In genomic region chr12:39755475-39755874, GRCh38 we compare ENCODE assay signal across 20 cellular contexts.
DNase-seq lines count a peak whose midpoint lies in the region; ATAC-seq, FAIRE-seq and TF ChIP-seq lines count a peak whose summit lies in the region.
"Had no signal": no experiment of that assay in that cellular context is flagged by ENCODE, and none has a peak within 500 bp of the region (broad histone marks: within the 10 kb centered on the region; RNA-seq: fewer than 3 reads in every experiment).

No MANE protein-coding gene starts in this region.

- no peak overlapping the region for H3K4ac ChIP-seq in mesendoderm (ENCODE audit: low read depth, low read length)

- FAIRE-seq in A549 (lab: Jason Lieb, UNC) (no peak), K562 (lab: Jason Lieb, UNC) (no peak), islet of Langerhans (lab: Jason Lieb, UNC) (peak; percentile 86)
- FAIRE-seq: D721Med, G401.6, GM12891 had no signal

- H4K20me1 ChIP-seq in K562 (replicated peaks; ENCODE audit: control insufficient read depth, insufficient read depth, low read length), result no peaks in the 10 kb centered on the region
- H4K20me1 ChIP-seq: BLaER1 treated with 17β-estradiol and CSF1 and Interleukin-3, amounts not matched to agents 10 nM and 100 nM had no signal

- no peak overlapping the region for H2BK5ac ChIP-seq in mesendoderm (ENCODE audit: low read length)

- H3K4me1 ChIP-seq in A549 (no peaks in the 10 kb centered on the region), HEK293 (ENCODE audit: control insufficient read depth, insufficient read depth, low read length) (no peaks in the 10 kb centered on the region), K562 (replicated peaks in 1 of 2; ENCODE audit: control insufficient read depth in 2 of 2, insufficient read depth in 2 of 2, low read length in 2 of 2) (no peaks in the 10 kb centered on the region), mesendoderm (ENCODE audit: control insufficient read depth, low read depth, low read length) (no peaks in the 10 kb centered on the region)
- H3K4me1 ChIP-seq: Caco-2 had no signal

- no peak overlapping the region for H3K23ac ChIP-seq in mesendoderm (ENCODE audit: low read length)

- H3K9me1 ChIP-seq in K562 (ENCODE audit: control insufficient read depth, insufficient read depth, low read length), result no peaks in the 10 kb centered on the region

- H2BK120ac ChIP-seq in mesendoderm (ENCODE audit: low read depth, low read length), result no peak overlapping the region

- BruUV-seq in K562 (replicated peaks; lab: Mats Ljungman, UMichigan), result no TSS peak

- POLR2A ChIA-PET in A549 (lab: Yijun Ruan, JAX), result no interaction called here
- POLR2A ChIA-PET in HEK293 (lab: Yijun Ruan, JAX), result no interaction called here
- POLR2A ChIA-PET in K562 (lab: Yijun Ruan, JAX), result no interaction called here

- H3K36me3 ChIP-seq in HEK293 (ENCODE audit: control insufficient read depth in 2 of 2, insufficient read depth in 1 of 2, low read length in 2 of 2), result no peaks in the 10 kb centered on the region
- H3K36me3 ChIP-seq in K562 (ENCODE audit: control insufficient read depth, insufficient read depth, low read length), result peaks cover 3% of the 10 kb centered on the region; the same call in 1 of the 3 replicates
- H3K36me3 ChIP-seq in mesendoderm (ENCODE audit: control insufficient read depth, insufficient read depth, low read length), result no peaks in the 10 kb centered on the region
- H3K36me3 ChIP-seq: BLaER1 treated with 17β-estradiol and CSF1 and Interleukin-3, amounts not matched to agents 10 nM and 100 nM had no signal

- H2AK5ac ChIP-seq in mesendoderm (ENCODE audit: low read length), result no peak overlapping the region

- in situ Hi-C loops in K562 (cut with MboI), result loop anchor here (25.0 kb wide), 1 partner anchor 357 kb away; the partner anchor contains the start of gene SLC2A13

- ATAC-seq in A549 (no peak), K562 (no peak), GM18861 (IDR thresholded peaks at IDR 0.05; ENCODE audit: unreplicated experiment) (no peak)
- ATAC-seq: CD8-positive, alpha-beta T cell had no signal

- no peak overlapping the region for H4K8ac ChIP-seq in mesendoderm (ENCODE audit: low read depth, low read length)

- no peak overlapping the region for H3K9ac ChIP-seq in K562 (ENCODE audit: insufficient read depth in 1 of 2, low read depth in 2 of 2, low read length in 2 of 2)
- H3K9ac ChIP-seq in mesendoderm (ENCODE audit: low read length), result no peak overlapping the region
- H3K9ac ChIP-seq: BLaER1 treated with 17β-estradiol and CSF1 and Interleukin-3, amounts not matched to agents 10 nM and 100 nM had no signal

- H3K4me2 ChIP-seq in A549 (no peak overlapping the region), K562 (ENCODE audit: insufficient read depth, low read length) (no peak overlapping the region), mesendoderm (ENCODE audit: low read length) (no peak overlapping the region)
- H3K4me2 ChIP-seq: BLaER1 treated with 17β-estradiol and CSF1 and Interleukin-3, amounts not matched to agents 10 nM and 100 nM had no signal

- H3K4me3 ChIP-seq in A549 (no peak overlapping the region), HEK293 (ENCODE audit: low read depth, low read length) (no peak overlapping the region), K562 (no peak overlapping the region), mesendoderm (ENCODE audit: low read length) (no peak overlapping the region)
- H3K4me3 ChIP-seq: BLaER1 treated with 17β-estradiol and CSF1 and Interleukin-3, amounts not matched to agents 10 nM and 100 nM had no signal

- TF ChIP-seq CTCF in A549 (IDR thresholded peaks at IDR 0.05) (no peak), HEK293 (tag by site-specific recombination; IDR thresholded peaks at IDR 0.05) (no peak), K562 (IDR thresholded peaks at IDR 0.05 in 2 of 3, conservative IDR thresholded peaks at IDR 0.05 in 1 of 3; ENCODE audit: insufficient read depth in 2 of 3, low read depth in 1 of 3, low read length in 3 of 3) (no peak)

- H3K9me3 ChIP-seq in A549 (no peaks in the 10 kb centered on the region), HEK293 (ENCODE audit: control insufficient read depth, insufficient read depth, low read depth, low read length) (no peaks in the 10 kb centered on the region), K562 (replicated peaks; ENCODE audit: control insufficient read depth, insufficient read depth, low read depth, low read length) (no peaks in the 10 kb centered on the region)
- H3K9me3 ChIP-seq: BLaER1 treated with 17β-estradiol and CSF1 and Interleukin-3, amounts not matched to agents 10 nM and 100 nM; Caco-2 had no signal

- H3K79me1 ChIP-seq in mesendoderm (ENCODE audit: low read length), result no peaks in the 10 kb centered on the region

- no peak overlapping the region for H3K18ac ChIP-seq in mesendoderm (ENCODE audit: low read length)

- H3K27me3 ChIP-seq in K562 (ENCODE audit: control insufficient read depth in 2 of 2, insufficient read depth in 2 of 2, low read length in 2 of 2), result no peaks in the 10 kb centered on the region
- H3K27me3 ChIP-seq in mesendoderm (ENCODE audit: insufficient read depth, low read length, poor library complexity), result no peaks in the 10 kb centered on the region
- H3K27me3 ChIP-seq: BLaER1 treated with 17β-estradiol and CSF1 and Interleukin-3, amounts not matched to agents 10 nM and 100 nM had no signal

- TF ChIP-seq POLR2A in A549 (IDR thresholded peaks at IDR 0.05; ENCODE audit: low read length) (no peak), K562 (conservative IDR thresholded peaks at IDR 0.05) (no peak)

- TF ChIP-seq RAD21 in A549 (conservative IDR thresholded peaks at IDR 0.05 in 1 of 2, IDR thresholded peaks at IDR 0.05 in 1 of 2) (no peak), K562 (CRISPR knock-in tag; conservative IDR thresholded peaks at IDR 0.05 in 1 of 2, IDR thresholded peaks at IDR 0.05 in 1 of 2) (no peak)

- intact Hi-C loops in K562 (cut with micrococcal nuclease), result no loop called here

- H2BK15ac ChIP-seq in mesendoderm (replicated peaks; ENCODE audit: low read depth), result no peak overlapping the region

- H2AFZ ChIP-seq in K562 (ENCODE audit: low read depth, low read length), result no peak overlapping the region

- WGBS in A549 (ENCODE audit: missing lambda C conversion rate), result 77% methylated on average over 2 of the region's 2 CpGs
- WGBS in K562 (ENCODE audit: insufficient coverage, low coverage, missing lambda C conversion rate), result 36% methylated on average over 2 of the region's 2 CpGs
- WGBS in mesendoderm (ENCODE audit: extremely low coverage, insufficient coverage, low lambda C conversion rate), result no CpG with 5 or more reads among the region's 2 CpGs

- TF ChIP-seq EP300 in A549 (IDR thresholded peaks at IDR 0.05) (no peak), K562 (IDR thresholded peaks at IDR 0.05; ENCODE audit: low read length) (no peak)

- H4K5ac ChIP-seq in mesendoderm (ENCODE audit: low read length), result no peak overlapping the region

- CTCF ChIA-PET in A549 (lab: Yijun Ruan, JAX), result interaction anchor here (1.1 to 1.3 kb wide), 3 partner anchors 9 to 352 kb away, joined by 3 to 5 read pairs (median 3); no protein-coding TSS in a partner anchor
- CTCF ChIA-PET in HEK293 (lab: Yijun Ruan, JAX), result interaction anchor here (1.3 to 2.4 kb wide), 2 partner anchors 9 kb away, joined by 4 to 5 read pairs; no protein-coding TSS in a partner anchor
- CTCF ChIA-PET in K562 (lab: Yijun Ruan, JAX; ENCODE audit: low intra/inter-chr PET ratio), result no interaction called here

- no peaks in the 10 kb centered on the region for H3K79me2 ChIP-seq in K562 (ENCODE audit: control insufficient read depth, insufficient read depth, low read length)
- no peaks in the 10 kb centered on the region for H3K79me2 ChIP-seq in mesendoderm (ENCODE audit: control insufficient read depth, insufficient read depth, low read length)

- H3K27ac ChIP-seq in A549, result no peak overlapping the region
- no peak overlapping the region for H3K27ac ChIP-seq in HEK293 (ENCODE audit: extremely low read depth, low read depth, low read length)
- H3K27ac ChIP-seq in K562 (ENCODE audit: extremely low read depth, low read depth, low read length), result no peak overlapping the region
- no peak overlapping the region for H3K27ac ChIP-seq in mesendoderm (ENCODE audit: low read depth, low read length)
- H3K27ac ChIP-seq: BLaER1 treated with 17β-estradiol and CSF1 and Interleukin-3, amounts not matched to agents 10 nM and 100 nM; C4-2B had no signal

- DNase-seq in A549 (ENCODE audit: low read depth in 1 of 2, low spot score in 1 of 2), result no peak
- DNase-seq in K562 (ENCODE audit: extremely low read depth in 1 of 4, low spot score in 3 of 4), result no peak
- DNase-seq in ecto neural progenitor cell (ENCODE audit: low spot score), result no peak
- no peak for DNase-seq in mesendoderm
- DNase-seq: 8988T; AML-193; Caco-2; Calu3; CD4-positive, alpha-beta T cell; CD8-positive, alpha-beta T cell; DMS79 treated with DMSO at 0.1 percent for 48 hours; GF-D8 had no signal

- H3K56ac ChIP-seq in mesendoderm (ENCODE audit: low read length), result no peak overlapping the region

TF ChIP-seq in A549, 52 proteins besides CTCF, POLR2A, EP300 and RAD21:
- TF ChIP-seq BHLHE40 (IDR thresholded peaks at IDR 0.05; ENCODE audit: low read depth, low read length), result no peak
- peak; percentile 99 for TF ChIP-seq MAFK (IDR thresholded peaks at IDR 0.05; ENCODE audit: partially characterized antibody)

TF ChIP-seq in HEK293, 187 proteins besides CTCF, POLR2A, EP300 and RAD21:
- TF ChIP-seq ZNF664 (tag by site-specific recombination; IDR thresholded peaks at IDR 0.05), result 0 out of 2 replicates have a peak, but pooled peaks have one; percentile 16
- no peak for TF ChIP-seq ZNF768 (tag by site-specific recombination; IDR thresholded peaks at IDR 0.05)
- no peak for TF ChIP-seq ZNF791 (tag by site-specific recombination; IDR thresholded peaks at IDR 0.05)
- no peak for TF ChIP-seq ZNF239 (tag by site-specific recombination; IDR thresholded peaks at IDR 0.05)
- no peak for TF ChIP-seq KLF8 (tag by site-specific recombination; IDR thresholded peaks at IDR 0.05)
- TF ChIP-seq ZBTB17 (tag by site-specific recombination; IDR thresholded peaks at IDR 0.05), result no peak

TF ChIP-seq in K562, 482 proteins besides CTCF, POLR2A, EP300 and RAD21 (continues in another document):
- TF ChIP-seq MBD1 (CRISPR knock-in tag; IDR thresholded peaks at IDR 0.05) (no peak), SIN3A (IDR thresholded peaks at IDR 0.05; ENCODE audit: borderline replicate concordance in 2 of 2, control insufficient read depth in 1 of 2, low read depth in 2 of 2, low read length in 2 of 2) (no peak)
